In genomic region chr12:83150465-83151189, GRCh38 we compare ENCODE assay signal across 20 cellular contexts.
"Had no signal": no experiment of that assay in that cellular context is flagged by ENCODE, and none has a peak within 500 bp of the region (broad histone marks: within the 10 kb centered on the region; RNA-seq: fewer than 3 reads in every experiment).

No MANE protein-coding gene starts in this region.

- H3K9me3 Mint-ChIP-seq: activated CD4-positive, alpha-beta memory T cell treated with anti-CD3 and anti-CD28 coated beads for 36 hours; activated CD4-positive, alpha-beta T cell treated with anti-CD3 and anti-CD28 coated beads, Interleukin-2, amount 10 ng/mL, durations not matched to agents 7 days and 5 days; activated naive CD4-positive, alpha-beta T cell treated with anti-CD3 and anti-CD28 coated beads, Interleukin-2, amount 50 U/mL, for 24 hours had no signal

- H3K4me3 ChIP-seq: MG63, PC-9 had no signal

- H2AFZ ChIP-seq: PC-9 had no signal

- H3K27me3 ChIP-seq: MG63 had no signal

- H3K4me1 Mint-ChIP-seq: activated naive CD4-positive, alpha-beta T cell treated with anti-CD3 and anti-CD28 coated beads, Interleukin-2, amount 50 U/mL, for 24 hours had no signal

- DNase-seq: activated CD4-positive, alpha-beta memory T cell treated with anti-CD3 and anti-CD28 coated beads for 36 hours; activated CD4-positive, alpha-beta T cell treated with anti-CD3 and anti-CD28 coated beads, Interleukin-2, amount 10 ng/mL, durations not matched to agents 7 days and 5 days; activated CD4-positive, CD25-positive, alpha-beta regulatory T cell; activated CD8-positive, alpha-beta memory T cell treated with anti-CD3 and anti-CD28 coated beads for 24 hours; activated effector memory CD4-positive, alpha-beta T cell treated with Interleukin-2 at 50 U/mL for 16 hours; activated naive CD4-positive, alpha-beta T cell; activated T-cell treated with anti-CD3 and anti-CD28 coated beads for 4 hours; aorta; central memory CD4-positive, alpha-beta T cell; MG63; NCI-H1105 treated with DMSO at 0.1 percent for 48 hours; NCI-H1436 treated with DMSO at 0.1 percent for 48 hours; NCI-H187; NCI-H2081; NCI-H510A treated with DMSO at 0.1 percent for 48 hours; PC-9; SHP77 treated with DMSO at 0.1 percent for 48 hours; T1000 had no signal

- H3K9me3 ChIP-seq: MG63 had no signal

- H3K36me3 Mint-ChIP-seq: activated CD4-positive, alpha-beta memory T cell treated with anti-CD3 and anti-CD28 coated beads for 36 hours; activated naive CD4-positive, alpha-beta T cell treated with anti-CD3 and anti-CD28 coated beads, Interleukin-2, amount 50 U/mL, for 24 hours had no signal

- H3K4me3 Mint-ChIP-seq: activated CD4-positive, alpha-beta memory T cell treated with anti-CD3 and anti-CD28 coated beads for 36 hours; activated CD4-positive, alpha-beta T cell treated with anti-CD3 and anti-CD28 coated beads, Interleukin-2, amount 10 ng/mL, durations not matched to agents 7 days and 5 days; activated naive CD4-positive, alpha-beta T cell treated with anti-CD3 and anti-CD28 coated beads, Interleukin-2, amount 50 U/mL, for 24 hours had no signal

- H3K27me3 Mint-ChIP-seq: activated CD4-positive, alpha-beta T cell treated with anti-CD3 and anti-CD28 coated beads, Interleukin-2, amount 10 ng/mL, durations not matched to agents 7 days and 5 days had no signal

- H3K36me3 ChIP-seq: MG63 had no signal

- H3K27ac Mint-ChIP-seq: activated CD4-positive, alpha-beta memory T cell treated with anti-CD3 and anti-CD28 coated beads for 36 hours; activated CD4-positive, alpha-beta T cell treated with anti-CD3 and anti-CD28 coated beads, Interleukin-2, amount 10 ng/mL, durations not matched to agents 7 days and 5 days; activated naive CD4-positive, alpha-beta T cell treated with anti-CD3 and anti-CD28 coated beads, Interleukin-2, amount 50 U/mL, for 24 hours had no signal

- H3K4me2 ChIP-seq: PC-9 had no signal

- H3K27ac ChIP-seq: PC-9, VCaP had no signal
